In the genomic region with DNA sequence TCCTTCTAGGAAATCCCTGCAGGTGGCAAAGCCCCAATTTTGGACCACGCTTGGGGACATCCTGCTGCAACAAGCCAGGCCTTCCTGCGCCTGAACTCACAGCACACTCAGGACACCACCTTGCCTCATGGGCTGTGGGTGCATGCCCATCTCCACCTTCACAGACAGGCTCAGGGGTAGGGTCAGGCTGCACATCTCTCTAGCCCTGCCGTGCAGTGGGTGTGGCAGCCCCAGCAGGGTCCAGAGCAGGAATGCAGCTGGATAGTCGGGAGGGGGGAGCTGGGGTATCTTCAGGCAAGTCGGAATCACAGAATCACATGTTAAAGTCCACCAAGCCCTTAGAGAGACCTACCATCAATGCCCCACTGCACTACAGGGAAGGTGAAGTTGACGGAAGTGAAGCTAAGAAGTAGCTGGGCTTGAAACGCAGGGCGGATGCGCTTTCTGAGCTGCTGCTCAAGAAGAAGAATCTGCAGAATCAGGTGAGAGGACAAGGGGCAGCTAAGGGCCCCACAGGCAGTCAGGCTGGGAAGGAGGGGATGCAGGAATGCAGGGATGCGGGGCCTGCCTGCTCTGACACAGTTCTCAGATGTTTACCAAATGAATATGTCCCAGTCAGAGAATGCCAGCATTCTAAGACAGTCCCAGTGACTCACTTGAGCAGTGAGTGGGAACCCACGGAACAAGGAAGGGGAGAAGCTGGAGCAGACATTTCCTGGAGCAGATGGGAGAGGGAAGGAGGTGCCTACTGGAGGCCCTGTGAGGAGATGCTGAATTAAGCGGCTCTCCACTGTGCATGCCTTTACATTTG, we compare ENCODE assay signal across 9 cellular contexts. TPM values are rescaled to one million over a fixed set of nuclear protein-coding genes. Genes with fewer than 3 reads are reported as not detected.
DNase-seq lines count a peak whose midpoint lies in the region; ATAC-seq and TF ChIP-seq lines count a peak whose summit lies in the region.
"Had no signal": no experiment of that assay in that cellular context is flagged by ENCODE, and none has a peak within 500 bp of the region (broad histone marks: within the 10 kb centered on the region; RNA-seq: fewer than 3 reads in every experiment).

No MANE protein-coding gene starts in this region.

- no peaks in the 10 kb centered on the region for H3K9me3 ChIP-seq in left ventricle myocardium inferior (replicated peaks)
- H3K9me3 ChIP-seq: BLaER1 treated with 17β-estradiol and CSF1 and Interleukin-3, amounts not matched to agents 10 nM and 100 nM had no signal

- peaks cover 77% of the 10 kb centered on the region for H3K4me1 ChIP-seq in left ventricle myocardium inferior

- ATAC-seq in Right ventricle myocardium superior (ENCODE audit: poor library complexity) (no peak), left colon (peak; percentile 28), GM19467 (IDR thresholded peaks at IDR 0.05; ENCODE audit: unreplicated experiment) (no peak), HG02970 (IDR thresholded peaks at IDR 0.05; ENCODE audit: low FRiP score, unreplicated experiment) (no peak)

- intact Hi-C loops in left ventricle myocardium inferior (cut with micrococcal nuclease) (no loop called here), Right ventricle myocardium superior (cut with DNase I) (no loop called here), left colon (cut with DNase I, micrococcal nuclease) (no loop called here)

- H3K4me3 ChIP-seq in left ventricle myocardium inferior (no peak overlapping the region), cardiac fibroblast (replicated peaks in 1 of 2; ENCODE audit: low read depth in 2 of 2, low read length in 2 of 2) (no peak overlapping the region)
- H3K4me3 ChIP-seq: BLaER1 treated with 17β-estradiol and CSF1 and Interleukin-3, amounts not matched to agents 10 nM and 100 nM had no signal

- TF ChIP-seq CTCF in left ventricle myocardium inferior (IDR thresholded peaks at IDR 0.05; ENCODE audit: borderline replicate concordance), result no peak
- TF ChIP-seq CTCF in cardiac fibroblast (IDR thresholded peaks at IDR 0.05; ENCODE audit: low read depth, low read length), result no peak

- peak overlapping the region; percentile 93 for H3K27ac ChIP-seq in left ventricle myocardium inferior (replicated peaks)
- H3K27ac ChIP-seq: BLaER1 treated with 17β-estradiol and CSF1 and Interleukin-3, amounts not matched to agents 10 nM and 100 nM had no signal

- peaks cover 17% of the 10 kb centered on the region for H3K36me3 ChIP-seq in left ventricle myocardium inferior

- DNase-seq in left ventricle myocardium inferior (no peak), Right ventricle myocardium superior (no peak), cardiac fibroblast (ENCODE audit: low read depth in 2 of 2) (peak; percentile 67 to 81), left colon (no peak), DMS 273 (lab: John Stamatoyannopoulos, UW; ENCODE audit: unreplicated experiment) (no peak)
- no peak for DNase-seq in activated CD4-positive, alpha-beta T cell treated with anti-CD3 and anti-CD28 coated beads, Interleukin-2, amount 50 U/mL, for 4 hours

- H3K27me3 ChIP-seq in left ventricle myocardium inferior (ENCODE audit: low read depth), result no peaks in the 10 kb centered on the region

RNA-seq across cellular contexts. Expression of a gene that starts 11.3 kb away (rescaled TPM):
- total RNA-seq in left ventricle myocardium inferior, result 233 TPM
- total RNA-seq in Right ventricle myocardium superior, result 265 TPM
- total RNA-seq in left colon, result 100 to 1,000 TPM; 182 to 192 TPM

RNA-seq across cellular contexts. Expression of a gene that starts 39.6 kb away (rescaled TPM):
- 51.1 TPM for total RNA-seq in left ventricle myocardium inferior
- total RNA-seq in Right ventricle myocardium superior, result 70.5 TPM
- 10 to 100 TPM in 1 of 2 donors, 1 to 10 TPM in 1; 10.0 to 12.2 TPM for total RNA-seq in left colon

RNA-seq across cellular contexts. Expression of a gene that starts 57.0 kb away (rescaled TPM):
- total RNA-seq in left ventricle myocardium inferior (3.5 TPM), Right ventricle myocardium superior (2.9 TPM), left colon (1 to 10 TPM; 3.5 to 4.7 TPM)

Comparison
In these comparisons a context has a peak if more than half of its experiments do, and no peak if none do; other contexts are left out.
1. DNase-seq: peak in cardiac fibroblast (2 of 2); none in left ventricle myocardium inferior (single experiment), Right ventricle myocardium superior (single experiment), left colon (0 of 2), activated CD4-positive, alpha-beta T cell treated with anti-CD3 and anti-CD28 coated beads, Interleukin-2, amount 50 U/mL, for 4 hours (0 of 2) and DMS 273 (single experiment).